In genomic region chr22:43213066-43213465, GRCh38 we compare ENCODE assay signal across 24 cellular contexts. TPM values are rescaled to one million over a fixed set of nuclear protein-coding genes. Genes with fewer than 3 reads are reported as not detected.
DNase-seq lines count a peak whose midpoint lies in the region; ATAC-seq, FAIRE-seq and TF ChIP-seq lines count a peak whose summit lies in the region.
"Had no signal": no experiment of that assay in that cellular context is flagged by ENCODE, and none has a peak within 500 bp of the region (broad histone marks: within the 10 kb centered on the region; RNA-seq: fewer than 3 reads in every experiment).

No MANE protein-coding gene starts in this region.

- DNase-seq in H54 (ENCODE audit: insufficient read length, low spot score) (peak; percentile 24), WTC11 (ENCODE audit: low spot score) (peak; percentile 60), left kidney (ENCODE audit: low read depth, low spot score) (peak; percentile 73), foreskin keratinocyte (no peak), H4 (ENCODE audit: low spot score) (no peak)
- DNase-seq: activated naive CD4-positive, alpha-beta T cell treated with anti-CD3 and anti-CD28 coated beads, Interleukin-2, amount 10 ng/mL, durations not matched to agents 7 days and 5 days; activated T-cell treated with anti-CD3 and anti-CD28 coated beads, Interleukin-2, amount 50 U/mL, for 24 hours; anterior cingulate cortex; DMS79; heart right ventricle; MM.1S; NCI-H146; NCI-H69; nucleus accumbens; spleen; stimulated activated CD4-positive, alpha-beta T cell treated with anti-CD3 and anti-CD28 coated beads, Interleukin-4, amount 100 ng/mL, for 1 hour; stimulated activated naive CD8-positive, alpha-beta T cell treated with anti-CD3 and anti-CD28 coated beads, Interleukin-15, Interleukin-2, amounts not matched to agents 100 U/mL and 50 U/mL, for 24 hours; T-cell had no signal

- ATAC-seq in WTC11, result peak; percentile 92
- no peak for ATAC-seq in foreskin keratinocyte
- no peak for ATAC-seq in HG03354 (IDR thresholded peaks at IDR 0.05; ENCODE audit: poor library complexity, severe bottlenecking, unreplicated experiment)
- ATAC-seq in HG02798 (IDR thresholded peaks at IDR 0.05; ENCODE audit: poor library complexity, unreplicated experiment), result no peak
- ATAC-seq: stimulated activated naive CD8-positive, alpha-beta T cell treated with anti-CD3 and anti-CD28 coated beads, Interleukin-15, Interleukin-2, amounts not matched to agents 100 U/mL and 50 U/mL, for 24 hours; T-cell had no signal

- peaks cover 12% of the 10 kb centered on the region for H3K4me1 Mint-ChIP-seq in WTC11
- H3K4me1 Mint-ChIP-seq: activated naive CD4-positive, alpha-beta T cell treated with anti-CD3 and anti-CD28 coated beads, Interleukin-2, amount 10 ng/mL, durations not matched to agents 7 days and 5 days; T-cell had no signal

- H3K36me3 ChIP-seq in BLaER1 treated with 17β-estradiol and CSF1 and Interleukin-3, amounts not matched to agents 10 nM and 100 nM, result no peaks in the 10 kb centered on the region
- H3K36me3 ChIP-seq: heart right ventricle, thyroid gland had no signal

- no peak for FAIRE-seq in H54 (lab: Jason Lieb, UNC)
- FAIRE-seq: GM12891, TTC549 had no signal

- H3K27ac Mint-ChIP-seq in WTC11, result no peak overlapping the region
- H3K27ac Mint-ChIP-seq: activated naive CD4-positive, alpha-beta T cell treated with anti-CD3 and anti-CD28 coated beads, Interleukin-2, amount 10 ng/mL, durations not matched to agents 7 days and 5 days; activated T-cell treated with anti-CD3 and anti-CD28 coated beads, Interleukin-2, amount 50 U/mL, for 24 hours; T-cell had no signal

- H3K9me3 Mint-ChIP-seq in WTC11, result no peaks in the 10 kb centered on the region
- H3K9me3 Mint-ChIP-seq: activated naive CD4-positive, alpha-beta T cell treated with anti-CD3 and anti-CD28 coated beads, Interleukin-2, amount 10 ng/mL, durations not matched to agents 7 days and 5 days; activated T-cell treated with anti-CD3 and anti-CD28 coated beads, Interleukin-2, amount 50 U/mL, for 24 hours; T-cell had no signal

- H3K36me3 Mint-ChIP-seq in WTC11, result no peaks in the 10 kb centered on the region
- H3K36me3 Mint-ChIP-seq: activated naive CD4-positive, alpha-beta T cell treated with anti-CD3 and anti-CD28 coated beads, Interleukin-2, amount 10 ng/mL, durations not matched to agents 7 days and 5 days; T-cell had no signal

- H3K4me3 ChIP-seq in BLaER1 treated with 17β-estradiol and CSF1 and Interleukin-3, amounts not matched to agents 10 nM and 100 nM, result no peak overlapping the region; a peak in 1 of 20 replicates
- H3K4me3 ChIP-seq: heart right ventricle, spleen, thyroid gland had no signal

- CTCF ChIA-PET in WTC11 (lab: Charles Lee), result interaction anchor here (0.6 to 2.5 kb wide), 9 partner anchors 10 to 133 kb away, joined by 3 to 24 read pairs (median 8); partner anchors contain the start of gene TTLL12

- H3K27me3 ChIP-seq in BLaER1 treated with 17β-estradiol and CSF1 and Interleukin-3, amounts not matched to agents 10 nM and 100 nM, result no peaks in the 10 kb centered on the region
- no peaks in the 10 kb centered on the region for H3K27me3 ChIP-seq in foreskin keratinocyte
- H3K27me3 ChIP-seq: spleen, thyroid gland had no signal

- peaks cover 0 to 9% (median 0%) of the 10 kb centered on the region in 11 experiments; a peak in 1 of 22 replicates for H4K20me1 ChIP-seq in BLaER1 treated with 17β-estradiol and CSF1 and Interleukin-3, amounts not matched to agents 10 nM and 100 nM

- no peak overlapping the region for H3K27ac ChIP-seq in BLaER1 treated with 17β-estradiol and CSF1 and Interleukin-3, amounts not matched to agents 10 nM and 100 nM
- no peak overlapping the region for H3K27ac ChIP-seq in foreskin keratinocyte
- H3K27ac ChIP-seq: heart right ventricle, spleen, thyroid gland had no signal

- H3K9ac ChIP-seq in BLaER1 treated with 17β-estradiol and CSF1 and Interleukin-3, amounts not matched to agents 10 nM and 100 nM, result peak overlapping the region in 3 of 11 experiments; percentile 7 to 29 (median 23); a peak in 1 of 22 replicates

- POLR2A ChIA-PET in WTC11 (lab: Charles Lee), result interaction anchor here (1.3 kb wide), 1 partner anchor 25 kb away, joined by 4 read pairs; no protein-coding TSS in a partner anchor

- peak overlapping the region in 9 of 11 experiments; percentile 18 to 80 (median 64); a peak in 17 of 22 replicates for H3K4me2 ChIP-seq in BLaER1 treated with 17β-estradiol and CSF1 and Interleukin-3, amounts not matched to agents 10 nM and 100 nM

- no peak overlapping the region for H3K4me3 Mint-ChIP-seq in WTC11
- H3K4me3 Mint-ChIP-seq: activated naive CD4-positive, alpha-beta T cell treated with anti-CD3 and anti-CD28 coated beads, Interleukin-2, amount 10 ng/mL, durations not matched to agents 7 days and 5 days; activated T-cell treated with anti-CD3 and anti-CD28 coated beads, Interleukin-2, amount 50 U/mL, for 24 hours; T-cell had no signal

- H3K9me3 ChIP-seq in BLaER1 treated with 17β-estradiol and CSF1 and Interleukin-3, amounts not matched to agents 10 nM and 100 nM (replicated peaks in 1 of 11), result no peaks in the 10 kb centered on the region
- H3K9me3 ChIP-seq: heart right ventricle, spleen, thyroid gland had no signal

- H3K27me3 Mint-ChIP-seq in WTC11 (ENCODE audit: low read depth), result no peaks in the 10 kb centered on the region
- H3K27me3 Mint-ChIP-seq: activated T-cell treated with anti-CD3 and anti-CD28 coated beads, Interleukin-2, amount 50 U/mL, for 24 hours; T-cell had no signal

- TF ChIP-seq CTCF in WTC11 (IDR thresholded peaks at IDR 0.05), result no peak
- no peak for TF ChIP-seq CTCF in foreskin keratinocyte (conservative IDR thresholded peaks at IDR 0.05)

- peaks cover 0 to 18% (median 14%) of the 10 kb centered on the region in 10 experiments; a peak in 14 of 20 replicates for H3K4me1 ChIP-seq in BLaER1 treated with 17β-estradiol and CSF1 and Interleukin-3, amounts not matched to agents 10 nM and 100 nM
- no peaks in the 10 kb centered on the region for H3K4me1 ChIP-seq in foreskin keratinocyte
- H3K4me1 ChIP-seq: spleen, thyroid gland had no signal

- no peak for TF ChIP-seq POLR2A in H54 (IDR thresholded peaks at IDR 0.05; ENCODE audit: low read depth, low read length)

TF ChIP-seq in WTC11, 78 proteins besides CTCF, POLR2A, EP300 and RAD21:
- TF ChIP-seq ZNF317 (CRISPR knock-in tag; IDR thresholded peaks at IDR 0.05; ENCODE audit: borderline replicate concordance, low read depth) (no peak), MAX (CRISPR knock-in tag; IDR thresholded peaks at IDR 0.05) (no peak), ZNF416 (CRISPR knock-in tag; IDR thresholded peaks at IDR 0.05) (no peak), CDX4 (CRISPR knock-in tag; IDR thresholded peaks at IDR 0.05; ENCODE audit: borderline replicate concordance) (no peak), CBFB (CRISPR knock-in tag; IDR thresholded peaks at IDR 0.05; ENCODE audit: low read depth) (no peak), JUN (CRISPR knock-in tag; IDR thresholded peaks at IDR 0.05) (no peak)
- TF ChIP-seq, protein P1, sequence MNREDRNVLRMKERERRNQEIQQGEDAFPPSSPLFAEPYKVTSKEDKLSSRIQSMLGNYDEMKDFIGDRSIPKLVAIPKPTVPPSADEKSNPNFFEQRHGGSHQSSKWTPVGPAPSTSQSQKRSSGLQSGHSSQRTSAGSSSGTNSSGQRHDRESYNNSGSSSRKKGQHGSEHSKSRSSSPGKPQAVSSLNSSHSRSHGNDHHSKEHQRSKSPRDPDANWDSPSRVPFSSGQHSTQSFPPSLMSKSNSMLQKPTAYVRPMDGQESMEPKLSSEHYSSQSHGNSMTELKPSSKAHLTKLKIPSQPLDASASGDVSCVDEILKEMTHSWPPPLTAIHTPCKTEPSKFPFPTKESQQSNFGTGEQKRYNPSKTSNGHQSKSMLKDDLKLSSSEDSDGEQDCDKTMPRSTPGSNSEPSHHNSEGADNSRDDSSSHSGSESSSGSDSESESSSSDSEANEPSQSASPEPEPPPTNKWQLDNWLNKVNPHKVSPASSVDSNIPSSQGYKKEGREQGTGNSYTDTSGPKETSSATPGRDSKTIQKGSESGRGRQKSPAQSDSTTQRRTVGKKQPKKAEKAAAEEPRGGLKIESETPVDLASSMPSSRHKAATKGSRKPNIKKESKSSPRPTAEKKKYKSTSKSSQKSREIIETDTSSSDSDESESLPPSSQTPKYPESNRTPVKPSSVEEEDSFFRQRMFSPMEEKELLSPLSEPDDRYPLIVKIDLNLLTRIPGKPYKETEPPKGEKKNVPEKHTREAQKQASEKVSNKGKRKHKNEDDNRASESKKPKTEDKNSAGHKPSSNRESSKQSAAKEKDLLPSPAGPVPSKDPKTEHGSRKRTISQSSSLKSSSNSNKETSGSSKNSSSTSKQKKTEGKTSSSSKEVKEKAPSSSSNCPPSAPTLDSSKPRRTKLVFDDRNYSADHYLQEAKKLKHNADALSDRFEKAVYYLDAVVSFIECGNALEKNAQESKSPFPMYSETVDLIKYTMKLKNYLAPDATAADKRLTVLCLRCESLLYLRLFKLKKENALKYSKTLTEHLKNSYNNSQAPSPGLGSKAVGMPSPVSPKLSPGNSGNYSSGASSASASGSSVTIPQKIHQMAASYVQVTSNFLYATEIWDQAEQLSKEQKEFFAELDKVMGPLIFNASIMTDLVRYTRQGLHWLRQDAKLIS (CRISPR knock-in tag; IDR thresholded peaks at IDR 0.05; ENCODE audit: borderline replicate concordance), result no peak
TF ChIP-seq in WTC11: peak in this region for 0.

RNA-seq across cellular contexts. Expression of gene TTLL12, which starts 26.1 kb away (rescaled TPM):
- total RNA-seq in WTC11 (2021), result 129 to 134 TPM (median 129 TPM) in 3 replicates
- 70.2 and 72.5 TPM in 2 replicates for total RNA-seq in foreskin keratinocyte
- polyA plus RNA-seq in foreskin keratinocyte, result 50.0 and 54.6 TPM in 2 replicates
- 35.2 and 48.3 TPM in 2 replicates for total RNA-seq in H4 (2014; rRNA removed; shearing (Covaris generic))

Comparison
In these comparisons a context has a peak if more than half of its experiments do, and no peak if none do; other contexts are left out.
1. DNase-seq: peak in H54 (single experiment), WTC11 (single experiment) and left kidney (single experiment); none in foreskin keratinocyte (0 of 2) and H4 (single experiment).